8 cellular contexts compared by ENCODE assay signal in the genomic region with DNA sequence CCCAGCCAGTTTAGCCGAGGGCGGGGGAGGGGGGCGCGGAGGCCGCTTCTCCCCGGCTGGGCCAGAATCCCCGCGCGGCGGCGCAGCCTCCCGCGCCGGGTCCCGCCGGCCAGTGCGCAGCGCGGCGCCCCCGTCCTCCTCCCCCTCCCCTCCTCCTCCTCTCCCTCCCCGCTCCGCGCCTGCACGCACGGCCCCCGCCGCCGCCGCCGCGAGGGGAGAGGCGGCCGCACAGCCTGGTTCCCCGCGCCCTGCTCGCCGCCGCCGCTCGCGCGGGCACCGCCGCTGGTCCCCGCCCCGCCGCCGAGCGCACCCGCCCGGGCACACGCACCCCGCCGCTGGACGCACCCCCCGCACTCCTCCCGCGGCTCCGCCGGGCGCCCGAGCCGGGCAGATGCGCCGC. TPM values are rescaled to one million over a fixed set of nuclear protein-coding genes. Genes with fewer than 3 reads are reported as not detected.
DNase-seq lines count a peak whose midpoint lies in the region; ATAC-seq and TF ChIP-seq lines count a peak whose summit lies in the region.

A gene with protein sequence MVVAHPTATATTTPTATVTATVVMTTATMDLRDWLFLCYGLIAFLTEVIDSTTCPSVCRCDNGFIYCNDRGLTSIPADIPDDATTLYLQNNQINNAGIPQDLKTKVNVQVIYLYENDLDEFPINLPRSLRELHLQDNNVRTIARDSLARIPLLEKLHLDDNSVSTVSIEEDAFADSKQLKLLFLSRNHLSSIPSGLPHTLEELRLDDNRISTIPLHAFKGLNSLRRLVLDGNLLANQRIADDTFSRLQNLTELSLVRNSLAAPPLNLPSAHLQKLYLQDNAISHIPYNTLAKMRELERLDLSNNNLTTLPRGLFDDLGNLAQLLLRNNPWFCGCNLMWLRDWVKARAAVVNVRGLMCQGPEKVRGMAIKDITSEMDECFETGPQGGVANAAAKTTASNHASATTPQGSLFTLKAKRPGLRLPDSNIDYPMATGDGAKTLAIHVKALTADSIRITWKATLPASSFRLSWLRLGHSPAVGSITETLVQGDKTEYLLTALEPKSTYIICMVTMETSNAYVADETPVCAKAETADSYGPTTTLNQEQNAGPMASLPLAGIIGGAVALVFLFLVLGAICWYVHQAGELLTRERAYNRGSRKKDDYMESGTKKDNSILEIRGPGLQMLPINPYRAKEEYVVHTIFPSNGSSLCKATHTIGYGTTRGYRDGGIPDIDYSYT (plus strand): TSS at position 351 of the 400 bp plus-strand sequence. CDS start 80,337 bp downstream, outside the sequence.

- no peaks in the 10 kb centered on the region for H3K36me3 Mint-ChIP-seq in brain

- no peak within 1 kb of the TSS for H3K9ac ChIP-seq in SK-N-SH

- H3K27ac Mint-ChIP-seq in brain, result peak within 1 kb of the TSS; percentile 55 to 93 (median 92)

- no peaks in the 10 kb centered on the region for H3K27me3 ChIP-seq in SK-N-SH (ENCODE audit: insufficient read depth)
- peaks cover 49% of the 10 kb centered on the region for H3K27me3 ChIP-seq in lower lobe of right lung (ENCODE audit: low read depth)
- H3K27me3 ChIP-seq in transverse colon, result peaks cover 50% of the 10 kb centered on the region

- H3F3A ChIP-seq in SK-N-SH (replicated peaks; ENCODE audit: insufficient read depth), result no peaks in the 10 kb centered on the region

- no peak within 1 kb of the TSS for H2AFZ ChIP-seq in SK-N-SH (ENCODE audit: low read depth)

- no peak for TF ChIP-seq RAD21 in SK-N-SH (IDR thresholded peaks at IDR 0.05; ENCODE audit: low read length)

- ATAC-seq in SK-N-SH treated with all-trans-retinoic acid at 6 μM for 48 hours (no peak), lower lobe of right lung (no peak)

- TF ChIP-seq EP300 in SK-N-SH (IDR thresholded peaks at IDR 0.05; ENCODE audit: borderline replicate concordance in 1 of 2, low read depth in 1 of 2, low read length in 1 of 2) (no peak), transverse colon (IDR thresholded peaks at IDR 0.05; ENCODE audit: low read depth) (no peak)

- H3K4me1 ChIP-seq in SK-N-SH (ENCODE audit: control insufficient read depth in 1 of 2, insufficient read depth in 2 of 2, low read depth in 1 of 2, low read length in 1 of 2) (peaks cover 3 to 52% of the 10 kb centered on the region in 2 experiments; a peak in 2 of 4 replicates), lower lobe of right lung (peaks cover 17% of the 10 kb centered on the region), transverse colon (peaks cover 0 to 20% (median 14%) of the 10 kb centered on the region in 4 donors)

- H3K4me2 ChIP-seq in SK-N-SH, result peak within 1 kb of the TSS; percentile 82

- intact Hi-C loops in lower lobe of right lung (cut with DNase I), result no loop called here
- intact Hi-C loops in transverse colon (cut with DNase I; ENCODE audit: low total_unique reads), result loop anchor here (5.0 kb wide), 1 partner anchor 112 kb away; no protein-coding TSS in a partner anchor

- H3K4me3 Mint-ChIP-seq in brain, result peak within 1 kb of the TSS; percentile 83 to 89 (median 88)

- TF ChIP-seq CTCF in SK-N-SH (IDR thresholded peaks at IDR 0.05) (no peak), brain (conservative IDR thresholded peaks at IDR 0.05) (no peak), lower lobe of right lung (IDR thresholded peaks at IDR 0.05) (no peak), transverse colon (IDR thresholded peaks at IDR 0.05) (no peak), RWPE1 (conservative IDR thresholded peaks at IDR 0.05; ENCODE audit: low read depth) (no peak)

- H3K27ac ChIP-seq in SK-N-SH (ENCODE audit: low read depth in 2 of 2, low read length in 1 of 2), result peak within 1 kb of the TSS in 1 of 2 experiments; percentile 84; a peak in 2 of 4 replicates
- no peak within 1 kb of the TSS for H3K27ac ChIP-seq in lower lobe of right lung
- H3K27ac ChIP-seq in transverse colon, result peak within 1 kb of the TSS; percentile 11 to 72 (median 47)
- H3K27ac ChIP-seq in RWPE1, result no peak within 1 kb of the TSS; the same call in 1 of the 2 replicates

- TF ChIP-seq POLR2A in transverse colon (IDR thresholded peaks at IDR 0.05), result no peak

- H3K27me3 Mint-ChIP-seq in brain, result peaks cover 9% of the 10 kb centered on the region

- in situ Hi-C loops in transverse colon (cut with MboI; ENCODE audit: low pct_ligation_motif_present in 1 of 4, low pct_unique_long_range_greater_than_20kb in 1 of 4, low sequenced_read_pairs in 3 of 4), result no loop called here

- peaks cover 58% of the 10 kb centered on the region for H3K4me1 Mint-ChIP-seq in brain

- peaks cover 0 to 3% (median 0%) of the 10 kb centered on the region in 5 experiments for H3K9me3 Mint-ChIP-seq in brain

- H3K36me3 ChIP-seq in SK-N-SH (replicated peaks in 1 of 2; ENCODE audit: control insufficient read depth in 1 of 2, insufficient read depth in 2 of 2, low read length in 1 of 2) (no peaks in the 10 kb centered on the region), lower lobe of right lung (no peaks in the 10 kb centered on the region), transverse colon (no peaks in the 10 kb centered on the region)

- peak; percentile 75 for DNase-seq in SK-N-SH
- DNase-seq in lower lobe of right lung, result no peak
- no peak for DNase-seq in transverse colon
- no peak for DNase-seq in dedifferentiated amniotic fluid mesenchymal stem cell (ENCODE audit: extremely low spot score)
- no peak for DNase-seq in RWPE1 (ENCODE audit: low spot score)
- no peak for DNase-seq in NCI-H774 (lab: John Stamatoyannopoulos, UW)

- POLR2A ChIA-PET in SK-N-SH (lab: Yijun Ruan, JAX) (interaction anchor here (0.6 to 1.0 kb wide), 2 partner anchors 43 to 113 kb away, joined by 4 read pairs; no protein-coding TSS in a partner anchor), RWPE1 (lab: Yijun Ruan, JAX; ENCODE audit: low non-redundant PET) (no interaction called here)

- no peaks in the 10 kb centered on the region for H3K9me3 ChIP-seq in SK-N-SH
- H3K9me3 ChIP-seq in lower lobe of right lung, result no peaks in the 10 kb centered on the region
- no peaks in the 10 kb centered on the region for H3K9me3 ChIP-seq in transverse colon

- no peaks in the 10 kb centered on the region for H3K79me2 ChIP-seq in SK-N-SH (ENCODE audit: insufficient read depth)

- H3K4me3 ChIP-seq in SK-N-SH (ENCODE audit: low read depth in 2 of 2, low read length in 1 of 2), result peak within 1 kb of the TSS; percentile 58 to 62
- H3K4me3 ChIP-seq in lower lobe of right lung, result peak within 1 kb of the TSS; percentile 50
- H3K4me3 ChIP-seq in transverse colon, result peak within 1 kb of the TSS; percentile 12 to 42 (median 34)

- 0 out of 2 replicates have a peak, but pooled peaks cover 3% of the 10 kb centered on the region for H4K20me1 ChIP-seq in SK-N-SH (ENCODE audit: insufficient read depth)

- no peaks in the 10 kb centered on the region for H3K9me2 ChIP-seq in SK-N-SH

- CTCF ChIA-PET in SK-N-SH (lab: Yijun Ruan, JAX), result interaction anchor here (1.5 to 11.1 kb wide), 3 partner anchors 12 to 112 kb away, joined by 3 to 207 read pairs (median 4); no protein-coding TSS in a partner anchor
- CTCF ChIA-PET in RWPE1 (lab: Yijun Ruan, JAX), result no interaction called here

- WGBS in SK-N-SH (ENCODE audit: low lambda C conversion rate), result 0% methylated on average over 4 of the region's 66 CpGs
- no CpG with 5 or more reads among the region's 66 CpGs for WGBS in transverse colon (ENCODE audit: low coverage in 1 of 2), 2 donors

TF ChIP-seq in SK-N-SH, 30 proteins besides CTCF, POLR2A, EP300 and RAD21 (continues in another document):
- TF ChIP-seq, protein P1, sequence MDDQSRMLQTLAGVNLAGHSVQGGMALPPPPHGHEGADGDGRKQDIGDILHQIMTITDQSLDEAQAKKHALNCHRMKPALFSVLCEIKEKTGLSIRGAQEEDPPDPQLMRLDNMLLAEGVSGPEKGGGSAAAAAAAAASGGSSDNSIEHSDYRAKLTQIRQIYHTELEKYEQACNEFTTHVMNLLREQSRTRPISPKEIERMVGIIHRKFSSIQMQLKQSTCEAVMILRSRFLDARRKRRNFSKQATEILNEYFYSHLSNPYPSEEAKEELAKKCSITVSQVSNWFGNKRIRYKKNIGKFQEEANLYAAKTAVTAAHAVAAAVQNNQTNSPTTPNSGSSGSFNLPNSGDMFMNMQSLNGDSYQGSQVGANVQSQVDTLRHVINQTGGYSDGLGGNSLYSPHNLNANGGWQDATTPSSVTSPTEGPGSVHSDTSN (IDR thresholded peaks at IDR 0.05), result no peak
- no peak for TF ChIP-seq YY1 (IDR thresholded peaks at IDR 0.05; ENCODE audit: low read depth)

TF ChIP-seq in SK-N-SH treated with all-trans-retinoic acid at 6 μM for 48 hours, 23 proteins besides CTCF, POLR2A, EP300 and RAD21:
- TF ChIP-seq SNAI2 (CRISPR knock-in tag; IDR thresholded peaks at IDR 0.05), result no peak
- TF ChIP-seq PATZ1 (CRISPR knock-in tag; IDR thresholded peaks at IDR 0.05; ENCODE audit: borderline replicate concordance), result no peak
- no peak for TF ChIP-seq TCF4 (CRISPR knock-in tag; IDR thresholded peaks at IDR 0.05; ENCODE audit: borderline replicate concordance)
- TF ChIP-seq ZNF565 (CRISPR knock-in tag; conservative IDR thresholded peaks at IDR 0.05; ENCODE audit: low read depth), result no peak
- TF ChIP-seq ESRRG (CRISPR knock-in tag; IDR thresholded peaks at IDR 0.05), result no peak
- no peak for TF ChIP-seq ZFP3 (CRISPR knock-in tag; IDR thresholded peaks at IDR 0.05)
TF ChIP-seq in SK-N-SH treated with all-trans-retinoic acid at 6 μM for 48 hours: peak in this region for 0.

RNA-seq across cellular contexts. Expression of the gene that starts here (rescaled TPM):
- polyA plus RNA-seq in SK-N-SH (2012; rRNA removed), result 0.03 TPM in 2 replicates
- 0.05 and 0.06 TPM in 2 replicates for polyA plus RNA-seq in SK-N-SH (2012; cell fraction: cytosol; rRNA removed)
- polyA plus RNA-seq in SK-N-SH (2012; cell fraction: nucleus; rRNA removed), result 0.06 and 0.07 TPM in 2 replicates
- polyA plus RNA-seq in brain (ENCODE audit: insufficient read depth, low read depth, low replicate concordance), result 27.0 TPM
- total RNA-seq in lower lobe of right lung, result not detected
- total RNA-seq in transverse colon, result 1 to 10 TPM in 2 of 4 donors, under 1 TPM in 2; 0.32 to 1.4 (median 0.90) TPM

Comparison
In these comparisons a context has a peak if more than half of its experiments do, and no peak if none do; other contexts are left out.
1. RNA of the gene that starts here (polyA plus RNA-seq): 27.0 TPM in brain (single experiment); 0.03 to 0.07 TPM in SK-N-SH; every median in the first group is over 10 times any median in the second.
2. Peak in DNase-seq, H3K4me3 ChIP-seq and H3K4me2 ChIP-seq in SK-N-SH; RNA of the gene not detected or under 1 TPM.
3. H3K27ac ChIP-seq: peak in transverse colon (4 of 4); none in lower lobe of right lung (single experiment) and RWPE1 (single experiment).
4. Peak in every context shown above with its lines, with median percentiles within 50 percentile points of each other: H3K4me3 ChIP-seq.